18 cellular contexts compared by ENCODE assay signal in the genomic region with DNA sequence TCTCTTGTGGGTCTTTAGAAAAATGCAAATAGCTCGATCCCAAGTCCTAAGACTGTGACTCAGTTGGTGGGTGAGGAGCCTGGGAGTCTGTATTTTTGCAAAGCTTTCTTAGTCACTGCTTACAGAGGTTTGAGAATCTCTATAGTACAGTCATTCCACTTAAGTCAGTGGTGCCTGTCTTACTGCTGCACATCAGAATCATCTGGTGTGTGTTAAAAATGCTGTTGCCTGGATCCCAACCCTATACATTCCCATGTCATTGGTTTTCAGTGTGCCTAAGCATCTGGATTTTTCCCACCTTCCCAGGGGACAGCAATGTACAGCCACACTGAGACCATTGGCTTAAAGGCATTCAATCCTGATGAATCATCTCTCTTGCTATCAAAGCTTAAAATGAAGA.
"Had no signal": no experiment of that assay in that cellular context is flagged by ENCODE, and none has a peak within 500 bp of the region (broad histone marks: within the 10 kb centered on the region; RNA-seq: fewer than 3 reads in every experiment).

No MANE protein-coding gene starts in this region.

- H3K27ac Mint-ChIP-seq: activated CD4-positive, alpha-beta memory T cell treated with anti-CD3 and anti-CD28 coated beads for 36 hours; activated CD8-positive, alpha-beta memory T cell treated with anti-CD3 and anti-CD28 coated beads, Interleukin-2, amount 10 ng/mL, durations not matched to agents 7 days and 5 days; activated naive CD4-positive, alpha-beta T cell treated with anti-CD3 and anti-CD28 coated beads, Interleukin-2, amount 50 U/mL, for 24 hours; activated T-cell treated with anti-CD3 and anti-CD28 coated beads, Interleukin-2, amount 50 U/mL, for 24 hours; naive thymus-derived CD8-positive, alpha-beta T cell had no signal

- H3K4me3 Mint-ChIP-seq: activated CD4-positive, alpha-beta memory T cell treated with anti-CD3 and anti-CD28 coated beads for 36 hours; activated CD8-positive, alpha-beta memory T cell treated with anti-CD3 and anti-CD28 coated beads, Interleukin-2, amount 10 ng/mL, durations not matched to agents 7 days and 5 days; activated naive CD4-positive, alpha-beta T cell treated with anti-CD3 and anti-CD28 coated beads, Interleukin-2, amount 50 U/mL, for 24 hours; activated T-cell treated with anti-CD3 and anti-CD28 coated beads, Interleukin-2, amount 50 U/mL, for 24 hours; naive thymus-derived CD8-positive, alpha-beta T cell had no signal

- H3K36me3 Mint-ChIP-seq: activated CD4-positive, alpha-beta memory T cell treated with anti-CD3 and anti-CD28 coated beads for 36 hours; activated CD8-positive, alpha-beta memory T cell treated with anti-CD3 and anti-CD28 coated beads, Interleukin-2, amount 10 ng/mL, durations not matched to agents 7 days and 5 days; activated naive CD4-positive, alpha-beta T cell treated with anti-CD3 and anti-CD28 coated beads, Interleukin-2, amount 50 U/mL, for 24 hours; naive thymus-derived CD8-positive, alpha-beta T cell had no signal

- H3K9me3 Mint-ChIP-seq: activated CD4-positive, alpha-beta memory T cell treated with anti-CD3 and anti-CD28 coated beads for 36 hours; activated naive CD4-positive, alpha-beta T cell treated with anti-CD3 and anti-CD28 coated beads, Interleukin-2, amount 50 U/mL, for 24 hours; activated T-cell treated with anti-CD3 and anti-CD28 coated beads, Interleukin-2, amount 50 U/mL, for 24 hours; naive thymus-derived CD8-positive, alpha-beta T cell had no signal

- DNase-seq: activated CD4-positive, alpha-beta memory T cell treated with anti-CD3 and anti-CD28 coated beads for 36 hours; activated CD4-positive, alpha-beta T cell treated with anti-CD3 and anti-CD28 coated beads for 1 hour; activated CD8-positive, alpha-beta memory T cell treated with anti-CD3 and anti-CD28 coated beads, Interleukin-2, amount 10 ng/mL, durations not matched to agents 7 days and 5 days; activated effector memory CD4-positive, alpha-beta T cell treated with Interleukin-2 at 50 U/mL for 16 hours; activated T-cell treated with anti-CD3 and anti-CD28 coated beads, Interleukin-2, amount 50 U/mL, for 24 hours; dermis blood vessel endothelial cell; islet precursor cell; left lung; naive thymus-derived CD8-positive, alpha-beta T cell; sigmoid colon; stimulated activated CD4-positive, alpha-beta T cell treated with anti-CD3 and anti-CD28 coated beads, Interleukin-2, amount 100 ng/mL, for 48 hours; stimulated activated naive CD4-positive, alpha-beta T cell; substantia nigra; T-helper 1 cell; T1000; transverse colon had no signal

- H3K4me3 ChIP-seq: left lung, sigmoid colon, transverse colon had no signal

- ATAC-seq: activated CD8-positive, alpha-beta memory T cell treated with anti-CD3 and anti-CD28 coated beads, Interleukin-2, amount 10 ng/mL, durations not matched to agents 7 days and 5 days; left lung; naive thymus-derived CD8-positive, alpha-beta T cell; SK-N-SH treated with all-trans-retinoic acid at 6 μM for 48 hours had no signal

- H3K4me1 Mint-ChIP-seq: activated CD8-positive, alpha-beta memory T cell treated with anti-CD3 and anti-CD28 coated beads, Interleukin-2, amount 10 ng/mL, durations not matched to agents 7 days and 5 days; activated naive CD4-positive, alpha-beta T cell treated with anti-CD3 and anti-CD28 coated beads, Interleukin-2, amount 50 U/mL, for 24 hours; naive thymus-derived CD8-positive, alpha-beta T cell had no signal
